Comparison of ENCODE assay signal across 12 cellular contexts in the genomic region with DNA sequence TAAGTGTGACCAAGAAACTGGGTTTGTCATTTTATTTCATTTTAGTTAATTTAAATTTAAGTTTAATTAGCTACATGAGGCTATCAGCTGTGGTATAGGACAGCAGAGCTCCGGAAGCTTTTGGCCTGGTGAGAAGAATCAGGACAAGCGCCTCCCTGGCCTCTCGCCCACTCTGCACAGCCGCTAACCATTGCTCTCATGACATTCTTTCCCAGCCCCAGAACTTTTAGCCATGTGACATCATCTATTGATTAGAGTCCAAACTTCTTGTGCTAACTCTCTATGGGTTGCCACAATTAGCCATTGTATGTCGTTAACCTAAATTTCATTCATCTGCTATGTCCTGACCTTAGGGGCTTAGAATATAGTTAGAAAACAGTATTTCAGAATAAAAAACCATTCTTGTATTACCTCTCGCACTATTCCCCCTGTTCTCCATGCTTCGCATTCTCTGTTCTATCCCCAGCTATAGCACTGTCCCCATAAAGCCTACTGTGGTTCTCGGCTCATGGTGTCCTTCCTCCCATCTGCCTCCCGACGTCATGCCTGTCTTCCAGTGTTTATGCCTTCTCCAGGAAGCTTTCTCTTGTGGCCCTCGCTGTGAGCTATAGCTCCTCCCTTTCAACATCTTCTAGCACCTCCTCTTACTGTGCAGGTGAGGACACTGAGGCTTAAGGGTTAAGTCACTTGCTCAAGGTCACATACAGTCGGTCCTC. TPM values are rescaled to one million over a fixed set of nuclear protein-coding genes. Genes with fewer than 3 reads are reported as not detected.
DNase-seq lines count a peak whose midpoint lies in the region; ATAC-seq and TF ChIP-seq lines count a peak whose summit lies in the region.
"Had no signal": no experiment of that assay in that cellular context is flagged by ENCODE, and none has a peak within 500 bp of the region (broad histone marks: within the 10 kb centered on the region; RNA-seq: fewer than 3 reads in every experiment).

No MANE protein-coding gene starts in this region.

- TF ChIP-seq POLR2A in adrenal gland (IDR thresholded peaks at IDR 0.05) = no peak
- no peak for TF ChIP-seq POLR2A in prostate gland (IDR thresholded peaks at IDR 0.05)

- 69 to 78% (median 73%) methylated on average over 12 of the region's 12 CpGs for WGBS in adrenal gland, 4 donors
- WGBS in prostate gland = 77% methylated on average over 12 of the region's 12 CpGs

- H3K27ac Mint-ChIP-seq in activated CD8-positive, alpha-beta T cell treated with anti-CD3 and anti-CD28 coated beads, Interleukin-2, amount 10 ng/mL, durations not matched to agents 7 days and 5 days = no peak overlapping the region

- intact Hi-C loops in adrenal gland (cut with DNase I) = no loop called here
- intact Hi-C loops in prostate gland (cut with DNase I) = no loop called here

- H3K4me1 ChIP-seq in adrenal gland (replicated peaks in 1 of 2) (peaks cover 16 to 55% of the 10 kb centered on the region in 2 donors), cardiac muscle cell (ENCODE audit: low read depth) (peaks cover 27% of the 10 kb centered on the region), prostate gland (replicated peaks) (no peaks in the 10 kb centered on the region)

- ATAC-seq in HG03520 (IDR thresholded peaks at IDR 0.05; ENCODE audit: unreplicated experiment) = no peak
- no peak for ATAC-seq in activated CD8-positive, alpha-beta T cell treated with anti-CD3 and anti-CD28 coated beads, Interleukin-2, amount 10 ng/mL, durations not matched to agents 7 days and 5 days

- H3K4me1 Mint-ChIP-seq in activated CD8-positive, alpha-beta T cell treated with anti-CD3 and anti-CD28 coated beads, Interleukin-2, amount 10 ng/mL, durations not matched to agents 7 days and 5 days (ENCODE audit: low read depth) = peaks cover 81% of the 10 kb centered on the region

- CTCF ChIA-PET in BJ (lab: Yijun Ruan, JAX) = interaction anchor here (1.0 to 3.0 kb wide), 6 partner anchors 10 to 269 kb away, joined by 3 to 16 read pairs (median 4); no protein-coding TSS in a partner anchor
- CTCF ChIA-PET in activated CD8-positive, alpha-beta T cell treated with anti-CD3 and anti-CD28 coated beads, Interleukin-2, amount 10 ng/mL, durations not matched to agents 7 days and 5 days (lab: Charles Lee) = interaction anchor here (1.2 kb wide), 1 partner anchor 13 kb away, joined by 3 read pairs; no protein-coding TSS in a partner anchor

- H3K36me3 ChIP-seq in BJ (ENCODE audit: control insufficient read depth, insufficient read depth, low read length) = peaks cover 14% of the 10 kb centered on the region
- peaks cover 0 to 34% of the 10 kb centered on the region in 2 donors for H3K36me3 ChIP-seq in adrenal gland (replicated peaks in 1 of 2)
- H3K36me3 ChIP-seq in cardiac muscle cell = peaks cover 14% of the 10 kb centered on the region
- H3K36me3 ChIP-seq in prostate gland = no peaks in the 10 kb centered on the region

- POLR2A ChIA-PET in BJ (lab: Charles Lee) = no interaction called here
- POLR2A ChIA-PET in activated CD8-positive, alpha-beta T cell treated with anti-CD3 and anti-CD28 coated beads, Interleukin-2, amount 10 ng/mL, durations not matched to agents 7 days and 5 days (lab: Charles Lee) = no interaction called here

- no peaks in the 10 kb centered on the region for H3K27me3 ChIP-seq in BJ (ENCODE audit: control insufficient read depth, insufficient read depth, low read length)
- no peaks in the 10 kb centered on the region for H3K27me3 ChIP-seq in adrenal gland
- no peaks in the 10 kb centered on the region for H3K27me3 ChIP-seq in cardiac muscle cell
- no peaks in the 10 kb centered on the region for H3K27me3 ChIP-seq in prostate gland (replicated peaks; ENCODE audit: insufficient read depth)

- TF ChIP-seq CTCF in BJ (IDR thresholded peaks at IDR 0.05; ENCODE audit: insufficient read depth, low read depth, low read length) (no peak), adrenal gland (IDR thresholded peaks at IDR 0.05) (no peak), cardiac muscle cell (IDR thresholded peaks at IDR 0.05; ENCODE audit: low read depth, low read length) (no peak), prostate gland (IDR thresholded peaks at IDR 0.05) (no peak)

- DNase-seq in BJ (ENCODE audit: low read depth) (peak; percentile 62), adrenal gland (peak in 6 of 7 donors; percentile 36 to 82 (median 66)), cardiac muscle cell (ENCODE audit: low read depth in 1 of 2, low spot score in 1 of 2) (peak in 1 of 2 donors; percentile 88), prostate gland (ENCODE audit: low spot score) (no peak), NCI-H2171 treated with DMSO at 0.1 percent for 48 hours (lab: John Stamatoyannopoulos, UW) (no peak)
- DNase-seq in activated CD8-positive, alpha-beta T cell treated with anti-CD3 and anti-CD28 coated beads, Interleukin-2, amount 10 ng/mL, durations not matched to agents 7 days and 5 days = no peak
- no peak for DNase-seq in activated naive CD4-positive, alpha-beta T cell treated with anti-CD3 and anti-CD28 coated beads, Interleukin-2, amount 50 U/mL, for 16 hours
- DNase-seq: activated CD4-positive, alpha-beta T cell treated with anti-CD3 and anti-CD28 coated beads, Interleukin-2, amount 50 U/mL, for 4 hours; CD8-positive, alpha-beta memory T cell; NCI-H446 had no signal

- H3K9me3 Mint-ChIP-seq in activated CD8-positive, alpha-beta T cell treated with anti-CD3 and anti-CD28 coated beads, Interleukin-2, amount 10 ng/mL, durations not matched to agents 7 days and 5 days (ENCODE audit: insufficient read depth) = no peaks in the 10 kb centered on the region
- H3K9me3 Mint-ChIP-seq: CD8-positive, alpha-beta memory T cell had no signal

- H3K4me3 ChIP-seq in BJ (ENCODE audit: low read depth, low read length) = no peak overlapping the region
- no peak overlapping the region for H3K4me3 ChIP-seq in adrenal gland
- H3K4me3 ChIP-seq in cardiac muscle cell = no peak overlapping the region
- H3K4me3 ChIP-seq in prostate gland = no peak overlapping the region

- H3K9me3 ChIP-seq in adrenal gland (replicated peaks in 1 of 3) (no peaks in the 10 kb centered on the region), cardiac muscle cell (ENCODE audit: low read depth) (no peaks in the 10 kb centered on the region), prostate gland (no peaks in the 10 kb centered on the region)

- H3K36me3 Mint-ChIP-seq in activated CD8-positive, alpha-beta T cell treated with anti-CD3 and anti-CD28 coated beads, Interleukin-2, amount 10 ng/mL, durations not matched to agents 7 days and 5 days (ENCODE audit: low read depth) = peaks cover 72% of the 10 kb centered on the region

- no peak overlapping the region for H3K4me3 Mint-ChIP-seq in activated CD8-positive, alpha-beta T cell treated with anti-CD3 and anti-CD28 coated beads, Interleukin-2, amount 10 ng/mL, durations not matched to agents 7 days and 5 days
- H3K4me3 Mint-ChIP-seq: CD8-positive, alpha-beta memory T cell had no signal

- no peaks in the 10 kb centered on the region for H3K27me3 Mint-ChIP-seq in activated CD8-positive, alpha-beta T cell treated with anti-CD3 and anti-CD28 coated beads, Interleukin-2, amount 10 ng/mL, durations not matched to agents 7 days and 5 days (ENCODE audit: low read depth)

- H3K27ac ChIP-seq in adrenal gland = peak overlapping the region; percentile 10 to 82 (median 48)
- peak overlapping the region; percentile 96 for H3K27ac ChIP-seq in cardiac muscle cell
- peak overlapping the region; percentile 6 to 44 for H3K27ac ChIP-seq in prostate gland

RNA-seq across cellular contexts. Expression of gene SSH1, which starts 23.5 kb away (rescaled TPM):
- 40.6 and 52.3 TPM in 2 replicates for polyA plus RNA-seq in BJ (2011; rRNA removed)
- 39.1 and 47.4 TPM in 2 replicates for polyA minus RNA-seq in BJ (2011; rRNA and poly(A)+ RNA removed)
- 10 to 100 TPM; 12.8 to 40.1 (median 24.9) TPM for total RNA-seq in adrenal gland
- 1 to 10 TPM; 5.3 to 9.4 (median 7.8) TPM for polyA plus RNA-seq in adrenal gland
- total RNA-seq in cardiac muscle cell = 15.9 and 26.1 TPM in 2 replicates
- 17.7 and 19.1 TPM in 2 replicates for polyA plus RNA-seq in cardiac muscle cell
- 10 to 100 TPM; 11.0 to 37.2 TPM for total RNA-seq in prostate gland
- total RNA-seq in activated CD8-positive, alpha-beta T cell treated with anti-CD3 and anti-CD28 coated beads, Interleukin-2, amount 10 ng/mL, durations not matched to agents 7 days and 5 days = 10 to 100 TPM; 27.5 to 29.8 TPM

RNA-seq across cellular contexts. Expression of gene DAO, which starts 46.0 kb away (rescaled TPM):
- not detected in 2 replicates for polyA plus RNA-seq in BJ (2011; rRNA removed)
- polyA minus RNA-seq in BJ (2011; rRNA and poly(A)+ RNA removed) = not detected in 2 replicates
- not detected for total RNA-seq in adrenal gland
- polyA plus RNA-seq in adrenal gland = not detected
- not detected in 2 replicates for total RNA-seq in cardiac muscle cell
- 0.72 TPM in 1 of 2 replicates, not detected in the other for polyA plus RNA-seq in cardiac muscle cell
- not detected for total RNA-seq in prostate gland
- not detected for total RNA-seq in activated CD8-positive, alpha-beta T cell treated with anti-CD3 and anti-CD28 coated beads, Interleukin-2, amount 10 ng/mL, durations not matched to agents 7 days and 5 days
- total RNA-seq: CD8-positive, alpha-beta memory T cell; epithelial cell of proximal tubule had no signal
- polyA plus RNA-seq: CD8-positive, alpha-beta memory T cell had no signal

Comparison
In these comparisons a context has a peak if more than half of its experiments do, and no peak if none do; other contexts are left out.
1. DNase-seq: peak in BJ (single experiment) and adrenal gland (6 of 7); none in prostate gland (single experiment), activated CD8-positive, alpha-beta T cell treated with anti-CD3 and anti-CD28 coated beads, Interleukin-2, amount 10 ng/mL, durations not matched to agents 7 days and 5 days (single experiment), activated naive CD4-positive, alpha-beta T cell treated with anti-CD3 and anti-CD28 coated beads, Interleukin-2, amount 50 U/mL, for 16 hours (single experiment) and NCI-H2171 treated with DMSO at 0.1 percent for 48 hours (single experiment).
2. H3K27ac ChIP-seq: peak in every context shown above with its lines; median percentile 96 in cardiac muscle cell; 48 in adrenal gland; 25 in prostate gland.